In genomic region chr16:57899771-57900661, GRCh38 we compare ENCODE assay signal across 7 cellular contexts.
DNase-seq lines count a peak whose midpoint lies in the region; ATAC-seq, FAIRE-seq and TF ChIP-seq lines count a peak whose summit lies in the region.

No MANE protein-coding gene starts in this region.

- peak; percentile 88 for TF ChIP-seq CTCF in astrocyte of the spinal cord (IDR thresholded peaks at IDR 0.05; ENCODE audit: low read depth, low read length)

- no peak for ATAC-seq in HG03039 (IDR thresholded peaks at IDR 0.05; ENCODE audit: unreplicated experiment)

- in situ Hi-C loops in astrocyte of the spinal cord (cut with HindIII; ENCODE audit: low sequenced_read_pairs): no loop called here

- FAIRE-seq in GM12891 (lab: Jason Lieb, UNC): peak; percentile 75

- H3K4me3 ChIP-seq in astrocyte of the spinal cord (ENCODE audit: low read depth, low read length): no peak overlapping the region

- TF ChIP-seq POLR2A in GM12891 (IDR thresholded peaks at IDR 0.05; ENCODE audit: low read depth, low read length): no peak

- DNase-seq in GM12891 (ENCODE audit: insufficient read length, low spot score): peak; percentile 57
- peak; percentile 42 for DNase-seq in NCI-H1694 (lab: John Stamatoyannopoulos, UW)
- DNase-seq in T1000 (lab: John Stamatoyannopoulos, UW): peak; percentile 7
- peak; percentile 62 for DNase-seq in astrocyte of the spinal cord (ENCODE audit: low read depth, low spot score)
- DNase-seq in hypothalamus (lab: John Stamatoyannopoulos, UW): peak in 43 of 51 donors; percentile 5 to 79 (median 44)
- peak; percentile 54 to 72 for DNase-seq in stimulated activated CD4-positive, alpha-beta T cell treated with anti-CD3 and anti-CD28 coated beads, Interleukin-12 subunit alpha, Interleukin-12 subunit beta, amount 100 ng/mL, for 24 hours (ENCODE audit: low read depth in 2 of 2)

TF ChIP-seq in GM12891, 5 proteins besides CTCF, POLR2A, EP300 and RAD21:
- no peak for TF ChIP-seq POU2F2 (IDR thresholded peaks at IDR 0.05; ENCODE audit: low read depth, low read length)
- TF ChIP-seq TAF1 (IDR thresholded peaks at IDR 0.05; ENCODE audit: low read depth, low read length): no peak
- TF ChIP-seq PAX5 (IDR thresholded peaks at IDR 0.05; ENCODE audit: insufficient read depth, low read length, severe bottlenecking): no peak
- no peak for TF ChIP-seq POLR2AphosphoS5 (IDR thresholded peaks at IDR 0.05; ENCODE audit: low read depth, low read length)
- TF ChIP-seq SPI1 (IDR thresholded peaks at IDR 0.05; ENCODE audit: low read depth, low read length): no peak

Comparison
In these comparisons a context has a peak if more than half of its experiments do, and no peak if none do; other contexts are left out.
1. DNase-seq: peak in every context shown above with its lines; median percentile 63 in stimulated activated CD4-positive, alpha-beta T cell treated with anti-CD3 and anti-CD28 coated beads, Interleukin-12 subunit alpha, Interleukin-12 subunit beta, amount 100 ng/mL, for 24 hours; 62 in astrocyte of the spinal cord; 57 in GM12891; 44 in hypothalamus; 42 in NCI-H1694; 7 in T1000.